In the genomic region with DNA sequence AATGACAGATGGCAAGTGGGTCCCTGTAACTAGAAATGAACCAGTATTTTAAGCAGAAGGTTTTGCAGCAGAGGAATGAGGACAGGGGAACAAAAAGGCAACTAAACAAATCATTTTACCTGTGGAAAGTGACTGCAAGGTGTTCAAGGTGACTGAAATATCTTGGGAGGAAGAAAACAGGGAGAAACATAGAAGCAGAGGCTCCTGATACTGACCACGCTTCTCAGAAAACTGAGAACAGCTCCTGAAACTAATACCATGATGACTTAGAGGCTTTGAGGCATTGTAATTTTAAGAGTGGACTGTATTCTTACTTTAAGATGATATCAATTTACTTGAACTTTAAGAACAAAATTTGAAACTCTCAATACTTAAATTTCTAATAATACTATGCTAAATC, we compare ENCODE assay signal across 29 cellular contexts. TPM values are rescaled to one million over a fixed set of nuclear protein-coding genes. Genes with fewer than 3 reads are reported as not detected.
DNase-seq lines count a peak whose midpoint lies in the region; ATAC-seq and TF ChIP-seq lines count a peak whose summit lies in the region.
"Had no signal": no experiment of that assay in that cellular context is flagged by ENCODE, and none has a peak within 500 bp of the region (broad histone marks: within the 10 kb centered on the region; RNA-seq: fewer than 3 reads in every experiment).

DYTN (minus strand) TSS at position 101 of the 400 bp plus-strand sequence. CDS start 117 bp downstream, outside the sequence.

- H3K27me3 ChIP-seq in adrenal gland (no peaks in the 10 kb centered on the region), heart left ventricle (no peaks in the 10 kb centered on the region)
- H3K27me3 ChIP-seq: BLaER1 had no signal

- H3K36me3 ChIP-seq in adrenal gland (replicated peaks in 1 of 2) = no peaks in the 10 kb centered on the region
- no peaks in the 10 kb centered on the region for H3K36me3 ChIP-seq in heart left ventricle
- H3K36me3 ChIP-seq: BLaER1 had no signal

- peaks cover 14% of the 10 kb centered on the region for H3K27me3 Mint-ChIP-seq in activated T-cell treated with anti-CD3 and anti-CD28 coated beads, Interleukin-2, amount 50 U/mL, for 4 hours (ENCODE audit: low read depth)

- H3K4me3 ChIP-seq in adrenal gland (no peak within 1 kb of the TSS), heart left ventricle (no peak within 1 kb of the TSS)
- H3K4me3 ChIP-seq: BLaER1, GM23338 had no signal

- peak; percentile 70 for DNase-seq in NCI-H2171 treated with DMSO at 0.1 percent for 48 hours (lab: John Stamatoyannopoulos, UW)
- no peak for DNase-seq in NCI-H2171 (lab: John Stamatoyannopoulos, UW)
- no peak for DNase-seq in germinal center (ENCODE audit: low spot score)
- no peak for DNase-seq in adrenal gland
- DNase-seq in heart left ventricle = no peak
- DNase-seq in activated T-cell treated with anti-CD3 and anti-CD28 coated beads, Interleukin-2, amount 50 U/mL, for 4 hours = no peak
- DNase-seq: ACHN; CD4-positive, alpha-beta T cell; COR-L47; DMS79 treated with DMSO at 0.1 percent for 48 hours; HCEC 1CT; IMR-90; MV-4-11; NCI-H1105 treated with DMSO at 0.1 percent for 48 hours; NCI-H2081; NCI-H446 treated with DMSO at 0.1 percent for 48 hours; NCI-H526 treated with DMSO at 0.1 percent for 48 hours; PC-3; Right ventricle myocardium superior; T-helper 9 cell had no signal

- H3K4me1 ChIP-seq in adrenal gland (replicated peaks in 1 of 2) (no peaks in the 10 kb centered on the region), heart left ventricle (no peaks in the 10 kb centered on the region)
- H3K4me1 ChIP-seq: BLaER1 had no signal

- no peaks in the 10 kb centered on the region for H3K36me3 Mint-ChIP-seq in activated T-cell treated with anti-CD3 and anti-CD28 coated beads, Interleukin-2, amount 50 U/mL, for 4 hours (ENCODE audit: insufficient read depth)

- TF ChIP-seq POLR2A in adrenal gland (IDR thresholded peaks at IDR 0.05) (no peak), heart left ventricle (IDR thresholded peaks at IDR 0.05) (no peak)

- no peak within 1 kb of the TSS for H3K4me3 Mint-ChIP-seq in activated T-cell treated with anti-CD3 and anti-CD28 coated beads, Interleukin-2, amount 50 U/mL, for 4 hours
- H3K4me3 Mint-ChIP-seq: CD4-positive, alpha-beta T cell; GM23338 had no signal

- 69 to 71% (median 70%) methylated on average over 1 of the region's 1 CpG for WGBS in adrenal gland, 4 donors
- WGBS in heart left ventricle, 4 donors = 70 to 79% (median 77%) methylated on average over 1 of the region's 1 CpG

- no peak for TF ChIP-seq CTCF in adrenal gland (IDR thresholded peaks at IDR 0.05)
- TF ChIP-seq CTCF in heart left ventricle (IDR thresholded peaks at IDR 0.05) = no peak

- no peak within 1 kb of the TSS for H3K27ac ChIP-seq in adrenal gland
- no peak within 1 kb of the TSS for H3K27ac ChIP-seq in heart left ventricle
- H3K27ac ChIP-seq: 22Rv1, BLaER1, KMS-11 had no signal

- ATAC-seq in GM21529 (IDR thresholded peaks at IDR 0.05; ENCODE audit: unreplicated experiment) = peak; percentile 46
- ATAC-seq in HG03280 (IDR thresholded peaks at IDR 0.05; ENCODE audit: unreplicated experiment) = peak; percentile 32
- ATAC-seq in heart left ventricle = no peak
- no peak for ATAC-seq in activated T-cell treated with anti-CD3 and anti-CD28 coated beads, Interleukin-2, amount 50 U/mL, for 4 hours
- ATAC-seq: GM23338, PC-3 had no signal

- H3K4me1 Mint-ChIP-seq in activated T-cell treated with anti-CD3 and anti-CD28 coated beads, Interleukin-2, amount 50 U/mL, for 4 hours (ENCODE audit: low read depth) = no peaks in the 10 kb centered on the region

- H3K9me3 ChIP-seq in adrenal gland (replicated peaks in 1 of 3) (no peaks in the 10 kb centered on the region), heart left ventricle (peaks cover 0 to 8% (median 0%) of the 10 kb centered on the region in 12 donors)

- intact Hi-C loops in adrenal gland (cut with DNase I) = no loop called here
- intact Hi-C loops in heart left ventricle (cut with DNase I) = no loop called here

- H3K9me3 Mint-ChIP-seq in activated T-cell treated with anti-CD3 and anti-CD28 coated beads, Interleukin-2, amount 50 U/mL, for 4 hours = peaks cover 5% of the 10 kb centered on the region

RNA-seq across cellular contexts. Expression of gene DYTN, which starts in this region (rescaled TPM):
- total RNA-seq in adrenal gland = not detected
- polyA plus RNA-seq in adrenal gland = not detected
- total RNA-seq in heart left ventricle = not detected
- polyA plus RNA-seq in heart left ventricle = not detected
- total RNA-seq in activated T-cell treated with anti-CD3 and anti-CD28 coated beads, Interleukin-2, amount 50 U/mL, for 4 hours = not detected
- total RNA-seq: CD4-positive, alpha-beta T cell; GM23338; IMR-90; PC-3; Right ventricle myocardium superior; RPMI7951; SK-MEL-5; T-helper 1 cell treated with Interleukin-12 subunit alpha and Interleukin-12 subunit beta and Interleukin-4 antibody, amounts not matched to agents 30 ng/mL and 1 ng/mL, for 36 hours had no signal
- polyA plus RNA-seq: GM23338, IMR-90 had no signal

Comparison
In these comparisons a context has a peak if more than half of its experiments do, and no peak if none do; other contexts are left out.
1. ATAC-seq: peak in GM21529 (single experiment) and HG03280 (single experiment); none in heart left ventricle (0 of 4) and activated T-cell treated with anti-CD3 and anti-CD28 coated beads, Interleukin-2, amount 50 U/mL, for 4 hours (0 of 2).